Comparison of ENCODE assay signal across 1 cellular context in genomic region chr7:50382455-50382854, GRCh38.
TF ChIP-seq lines count a peak whose summit lies in the region.

No MANE protein-coding gene starts in this region.

TF ChIP-seq in IMR-90, 13 proteins besides CTCF, POLR2A, EP300 and RAD21 (continued from another document):
- TF ChIP-seq ELK1 (IDR thresholded peaks at IDR 0.05; ENCODE audit: borderline replicate concordance, low read depth, low read length): no peak
- no peak for TF ChIP-seq NFE2L2 (IDR thresholded peaks at IDR 0.05; ENCODE audit: low read depth, low read length)
